27 cellular contexts compared by ENCODE assay signal in genomic region chr11:3359092-3359824, GRCh38. TPM values are rescaled to one million over a fixed set of nuclear protein-coding genes. Genes with fewer than 3 reads are reported as not detected.
A peak's percentile ranks its signal among the peaks of the same experiment; 100 is the strongest.
DNase-seq lines count a peak whose midpoint lies in the region; ATAC-seq and TF ChIP-seq lines count a peak whose summit lies in the region.
"Had no signal": no experiment of that assay in that cellular context is flagged by ENCODE, and none has a peak within 500 bp of the region (broad histone marks: within the 10 kb centered on the region; RNA-seq: fewer than 3 reads in every experiment).

No MANE protein-coding gene starts in this region.

- intact Hi-C loops in MCF 10A (cut with micrococcal nuclease), result no loop called here
- intact Hi-C loops in breast epithelium (cut with DNase I; ENCODE audit: low total_unique reads), result no loop called here
- intact Hi-C loops in left lung (cut with DNase I), result no loop called here

- DNase-seq in MCF 10A (ENCODE audit: unreplicated experiment) (peak; percentile 2), breast epithelium (ENCODE audit: low spot score in 2 of 2) (no peak), adipocyte (ENCODE audit: low read depth) (no peak), fibroblast of mammary gland (ENCODE audit: low read depth) (peak; percentile 28), GM13977 (ENCODE audit: low spot score) (no peak), RPMI8226 (no peak), left lung (no peak)
- DNase-seq: 8988T; activated CD4-positive, alpha-beta T cell treated with anti-CD3 and anti-CD28 coated beads, Interleukin-2, amount 10 ng/mL, durations not matched to agents 24 days and 14 days; activated naive CD4-positive, alpha-beta T cell treated with anti-CD3 and anti-CD28 coated beads, Interleukin-2, amount 10 ng/mL, durations not matched to agents 7 days and 5 days; activated T-cell treated with anti-CD3 and anti-CD28 coated beads, Interleukin-2, amount 50 U/mL, for 72 hours; aorta; dorsolateral prefrontal cortex; H9; islet precursor cell; Kasumi-1; NCI-H1105 treated with DMSO at 0.1 percent for 48 hours; NCI-H2081; NCI-H510A; occipital lobe; SJCRH30; stimulated activated CD4-positive, alpha-beta T cell treated with anti-CD3 and anti-CD28 coated beads, Interleukin-4, amount 100 ng/mL, for 24 hours; stimulated activated naive CD4-positive, alpha-beta T cell treated with Interleukin-2 at 50 U/mL for 16 hours; tibial artery had no signal

- H3K4me3 ChIP-seq in breast epithelium, result no peak overlapping the region
- peak overlapping the region; percentile 71 for H3K4me3 ChIP-seq in adipocyte (ENCODE audit: low read length)
- no peak overlapping the region for H3K4me3 ChIP-seq in fibroblast of mammary gland (ENCODE audit: control insufficient read depth, low read depth, low read length)
- H3K4me3 ChIP-seq in left lung, result no peak overlapping the region
- H3K4me3 ChIP-seq: dorsolateral prefrontal cortex, SJCRH30, tibial artery had no signal

- H3K9me3 ChIP-seq in breast epithelium (peaks cover 34 to 71% of the 10 kb centered on the region in 2 donors), adipocyte (ENCODE audit: control insufficient read depth, low read length) (peaks cover 100% of the 10 kb centered on the region), left lung (peaks cover 6 to 99% of the 10 kb centered on the region in 2 donors)

- no peak for TF ChIP-seq POLR2A in breast epithelium (IDR thresholded peaks at IDR 0.05)

- H3K27ac Mint-ChIP-seq in MCF 10A (ENCODE audit: low read depth, unreplicated experiment), result no peak overlapping the region
- H3K27ac Mint-ChIP-seq: activated CD4-positive, alpha-beta T cell treated with anti-CD3 and anti-CD28 coated beads, Interleukin-2, amount 10 ng/mL, durations not matched to agents 24 days and 14 days; activated naive CD4-positive, alpha-beta T cell treated with anti-CD3 and anti-CD28 coated beads, Interleukin-2, amount 10 ng/mL, durations not matched to agents 7 days and 5 days; activated T-cell treated with anti-CD3 and anti-CD28 coated beads, Interleukin-2, amount 50 U/mL, for 72 hours; H9 had no signal

- H3K4me3 Mint-ChIP-seq in MCF 10A (ENCODE audit: unreplicated experiment), result no peak overlapping the region
- H3K4me3 Mint-ChIP-seq: activated CD4-positive, alpha-beta T cell treated with anti-CD3 and anti-CD28 coated beads, Interleukin-2, amount 10 ng/mL, durations not matched to agents 24 days and 14 days; activated naive CD4-positive, alpha-beta T cell treated with anti-CD3 and anti-CD28 coated beads, Interleukin-2, amount 10 ng/mL, durations not matched to agents 7 days and 5 days; activated T-cell treated with anti-CD3 and anti-CD28 coated beads, Interleukin-2, amount 50 U/mL, for 72 hours; central memory CD8-positive, alpha-beta T cell; H9 had no signal

- H3K27me3 ChIP-seq in breast epithelium, result no peaks in the 10 kb centered on the region
- no peaks in the 10 kb centered on the region for H3K27me3 ChIP-seq in adipocyte (replicated peaks; ENCODE audit: control insufficient read depth, insufficient read depth, low read length)
- H3K27me3 ChIP-seq in left lung, result no peaks in the 10 kb centered on the region
- H3K27me3 ChIP-seq: dorsolateral prefrontal cortex, SJCRH30, tibial artery had no signal

- H3K36me3 ChIP-seq in breast epithelium (peaks cover 23% of the 10 kb centered on the region), adipocyte (ENCODE audit: control insufficient read depth, insufficient read depth, low read length, severe bottlenecking) (peaks cover 69% of the 10 kb centered on the region), left lung (peaks cover 0 to 72% of the 10 kb centered on the region in 2 donors)

- no peaks in the 10 kb centered on the region for H3K4me1 Mint-ChIP-seq in MCF 10A (ENCODE audit: insufficient read depth, unreplicated experiment)
- H3K4me1 Mint-ChIP-seq: activated CD4-positive, alpha-beta T cell treated with anti-CD3 and anti-CD28 coated beads, Interleukin-2, amount 10 ng/mL, durations not matched to agents 24 days and 14 days; activated naive CD4-positive, alpha-beta T cell treated with anti-CD3 and anti-CD28 coated beads, Interleukin-2, amount 10 ng/mL, durations not matched to agents 7 days and 5 days; central memory CD8-positive, alpha-beta T cell; H9 had no signal

- no peak overlapping the region for H3K9ac ChIP-seq in adipocyte (ENCODE audit: low read length)

- peaks cover 38% of the 10 kb centered on the region for H3K9me3 Mint-ChIP-seq in MCF 10A (ENCODE audit: unreplicated experiment)

- in situ Hi-C loops in GM13977 (cut with MboI; ENCODE audit: low pct_unique_long_range_greater_than_20kb, low sequenced_read_pairs, unreplicated experiment), result no loop called here

- POLR2A ChIA-PET in MCF 10A (lab: Yijun Ruan, JAX), result no interaction called here

- H3K27ac ChIP-seq in breast epithelium (no peak overlapping the region), left lung (no peak overlapping the region)
- H3K27ac ChIP-seq: dorsolateral prefrontal cortex, SJCRH30, tibial artery had no signal

- TF ChIP-seq CTCF in MCF 10A (IDR thresholded peaks at IDR 0.05; ENCODE audit: unreplicated experiment) (no peak), breast epithelium (IDR thresholded peaks at IDR 0.05) (no peak), fibroblast of mammary gland (conservative IDR thresholded peaks at IDR 0.05; ENCODE audit: control insufficient read depth, insufficient read depth, low read depth, low read length) (no peak), GM13977 (IDR thresholded peaks at IDR 0.05; ENCODE audit: extremely low read depth, insufficient read depth, missing control alignments) (no peak), left lung (IDR thresholded peaks at IDR 0.05) (no peak)

- H3K27me3 Mint-ChIP-seq in MCF 10A (ENCODE audit: insufficient read depth, unreplicated experiment), result no peaks in the 10 kb centered on the region
- H3K27me3 Mint-ChIP-seq: activated CD4-positive, alpha-beta T cell treated with anti-CD3 and anti-CD28 coated beads, Interleukin-2, amount 10 ng/mL, durations not matched to agents 24 days and 14 days; activated naive CD4-positive, alpha-beta T cell treated with anti-CD3 and anti-CD28 coated beads, Interleukin-2, amount 10 ng/mL, durations not matched to agents 7 days and 5 days; central memory CD8-positive, alpha-beta T cell had no signal

- H3K36me3 Mint-ChIP-seq in MCF 10A (ENCODE audit: insufficient read depth, unreplicated experiment), result peaks cover 78% of the 10 kb centered on the region

- ATAC-seq in left lung (no peak), GM21825 (IDR thresholded peaks at IDR 0.05; ENCODE audit: unreplicated experiment) (no peak)
- ATAC-seq: activated T-cell treated with anti-CD3 and anti-CD28 coated beads, Interleukin-2, amount 50 U/mL, for 72 hours; Panc1 had no signal

- H3K4me1 ChIP-seq in breast epithelium (no peaks in the 10 kb centered on the region), adipocyte (ENCODE audit: control insufficient read depth, insufficient read depth, low read length) (no peaks in the 10 kb centered on the region), left lung (no peaks in the 10 kb centered on the region)
- H3K4me1 ChIP-seq: SJCRH30, tibial artery had no signal

- CTCF ChIA-PET in MCF 10A (lab: Yijun Ruan, JAX), result no interaction called here

- BruUV-seq in MCF 10A (replicated peaks; lab: Mats Ljungman, UMichigan), result TSS peak; percentile 7

RNA-seq across cellular contexts. Expression of gene ZNF195, which starts 19.7 kb away (rescaled TPM):
- total RNA-seq in MCF 10A (2022) (29.1 and 42.5 TPM in 2 replicates), breast epithelium (10 to 100 TPM; 16.5 to 41.9 (median 31.5) TPM), left lung (10 to 100 TPM; 19.6 to 26.4 TPM)

Comparison
In these comparisons a context has a peak if more than half of its experiments do, and no peak if none do; other contexts are left out.
1. DNase-seq: peak in MCF 10A (single experiment) and fibroblast of mammary gland (single experiment); none in breast epithelium (0 of 2), adipocyte (single experiment), GM13977 (single experiment), RPMI8226 (single experiment) and left lung (0 of 2).